Comparison of ENCODE assay signal across 9 cellular contexts in the genomic region with DNA sequence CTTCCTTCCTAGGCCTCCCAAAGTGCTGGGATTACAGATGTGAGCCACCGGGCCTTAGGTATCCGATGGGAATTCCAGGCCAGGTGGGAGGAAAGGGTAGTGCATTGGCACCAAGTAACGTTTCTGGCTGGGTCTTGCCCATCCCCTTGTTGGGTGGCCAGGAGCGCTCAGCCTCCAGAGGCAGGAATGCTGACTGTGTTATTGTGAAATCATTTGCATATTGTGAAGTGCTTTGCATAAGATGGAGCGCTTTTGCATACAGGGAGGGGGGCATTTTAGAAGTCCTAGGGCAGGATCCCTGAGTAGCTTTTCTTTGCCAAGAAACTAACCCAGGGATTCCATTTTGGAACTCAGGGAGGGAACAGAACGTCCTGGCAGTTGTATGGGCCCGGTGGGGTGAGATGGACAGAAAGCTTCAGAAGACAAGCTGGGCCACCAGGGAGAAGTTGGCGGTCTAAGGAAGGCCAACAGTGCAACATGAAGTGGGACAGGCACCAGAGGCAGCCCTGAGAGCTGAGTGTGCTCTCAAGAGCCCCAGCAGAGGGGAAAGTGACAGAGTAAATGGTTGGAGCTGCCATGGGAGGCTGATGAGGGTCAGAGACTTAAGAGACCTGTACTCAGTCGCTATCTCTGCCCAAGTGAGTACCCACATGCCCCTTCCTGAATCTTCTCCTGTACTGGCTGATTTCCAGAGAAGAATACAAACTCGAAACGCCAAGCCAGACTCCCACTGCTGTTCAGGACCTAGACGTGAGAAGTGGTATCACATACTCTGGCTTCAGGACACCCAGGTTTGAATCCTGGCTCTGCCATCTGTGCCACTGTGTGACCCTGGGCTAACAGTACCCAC. TPM values are rescaled to one million over a fixed set of nuclear protein-coding genes. Genes with fewer than 3 reads are reported as not detected.
DNase-seq lines count a peak whose midpoint lies in the region; ATAC-seq and TF ChIP-seq lines count a peak whose summit lies in the region.
"Had no signal": no experiment of that assay in that cellular context is flagged by ENCODE, and none has a peak within 500 bp of the region (broad histone marks: within the 10 kb centered on the region; RNA-seq: fewer than 3 reads in every experiment).

No MANE protein-coding gene starts in this region.

- peak; percentile 38 for DNase-seq in GM23248
- peak; percentile 24 for DNase-seq in fibroblast of peridontal ligament (ENCODE audit: extremely low read depth)
- DNase-seq in retinal pigment epithelial cell (ENCODE audit: low read depth): no peak
- no peak for DNase-seq in D341Med (ENCODE audit: low spot score)

- H3K9me2 ChIP-seq in GM23248 (ENCODE audit: insufficient read depth): no peaks in the 10 kb centered on the region
- no peaks in the 10 kb centered on the region for H3K9me2 ChIP-seq in SU-DHL-6 (replicated peaks; ENCODE audit: insufficient read depth, low read length)

- H3K9me3 ChIP-seq in GM23248 (ENCODE audit: low read depth): no peaks in the 10 kb centered on the region
- no peaks in the 10 kb centered on the region for H3K9me3 ChIP-seq in SU-DHL-6 (ENCODE audit: insufficient read depth, low read length)

- H4K20me1 ChIP-seq in GM23248 (ENCODE audit: insufficient read depth) (no peaks in the 10 kb centered on the region), SU-DHL-6 (ENCODE audit: low read depth, low read length) (no peaks in the 10 kb centered on the region)

- H3K27ac ChIP-seq in GM23248 (peak overlapping the region; percentile 100), SU-DHL-6 (ENCODE audit: low read depth, low read length) (peak overlapping the region; percentile 82)

- WGBS in GM23248 (ENCODE audit: low coverage in 1 of 2, low lambda C conversion rate in 2 of 2, missing lambda C conversion rate in 2 of 2), 2 experiments: 41 to 43% methylated on average over 12 of the region's 12 CpGs

- H3K36me3 ChIP-seq in GM23248 (ENCODE audit: low read depth) (no peaks in the 10 kb centered on the region), SU-DHL-6 (ENCODE audit: low read length) (no peaks in the 10 kb centered on the region)

- ATAC-seq in GM18861 (IDR thresholded peaks at IDR 0.05; ENCODE audit: unreplicated experiment) (no peak), HG03378 (IDR thresholded peaks at IDR 0.05; ENCODE audit: unreplicated experiment) (no peak), GM19395 (IDR thresholded peaks at IDR 0.05; ENCODE audit: unreplicated experiment) (no peak)

- peak overlapping the region; percentile 100 for H3K9ac ChIP-seq in GM23248
- H3K9ac ChIP-seq in SU-DHL-6 (ENCODE audit: low read length): peak overlapping the region; percentile 68

- H3K27me3 ChIP-seq in GM23248 (replicated peaks; ENCODE audit: insufficient read depth): no peaks in the 10 kb centered on the region
- H3K27me3 ChIP-seq in SU-DHL-6 (ENCODE audit: low read length): no peaks in the 10 kb centered on the region

- H3K4me2 ChIP-seq in GM23248 (ENCODE audit: unreplicated experiment) (peak overlapping the region; percentile 97), SU-DHL-6 (ENCODE audit: low read depth, low read length, poor library complexity, severe bottlenecking) (peak overlapping the region; percentile 89)

- H3K4me3 ChIP-seq in GM23248: peak overlapping the region; percentile 81
- peak overlapping the region; percentile 67 for H3K4me3 ChIP-seq in SU-DHL-6 (ENCODE audit: insufficient read depth, low read length, poor library complexity, severe bottlenecking)
- H3K4me3 ChIP-seq in retinal pigment epithelial cell (ENCODE audit: low read length): peak overlapping the region; percentile 69

- H3K4me1 ChIP-seq in GM23248 (ENCODE audit: insufficient read depth): peaks cover 29% of the 10 kb centered on the region

- TF ChIP-seq CTCF in SU-DHL-6 (IDR thresholded peaks at IDR 0.05; ENCODE audit: insufficient read depth, low read length, poor library complexity, severe bottlenecking) (no peak), retinal pigment epithelial cell (conservative IDR thresholded peaks at IDR 0.05; ENCODE audit: low read depth, low read length) (no peak)

- H2AFZ ChIP-seq in GM23248 (peak overlapping the region; percentile 85), SU-DHL-6 (ENCODE audit: low read depth, low read length, severe bottlenecking) (peak overlapping the region; percentile 36)

- in situ Hi-C loops in GM23248 (cut with MboI): no loop called here

- H3K79me2 ChIP-seq in GM23248 (ENCODE audit: insufficient read depth): peaks cover 36% of the 10 kb centered on the region
- H3K79me2 ChIP-seq in SU-DHL-6 (ENCODE audit: insufficient read depth, low read length): no peaks in the 10 kb centered on the region

- H3F3A ChIP-seq in GM23248 (ENCODE audit: insufficient read depth): peaks cover 31% of the 10 kb centered on the region
- H3F3A ChIP-seq in SU-DHL-6 (ENCODE audit: insufficient read depth): peaks cover 28% of the 10 kb centered on the region

RNA-seq across cellular contexts. Expression of gene SLC39A13, which starts 1.3 kb away (rescaled TPM):
- 183 and 189 TPM in 2 replicates for total RNA-seq in GM23248 (2014; rRNA removed; shearing (Covaris generic))
- 175 and 183 TPM in 2 replicates for polyA plus RNA-seq in GM23248 (2016; fragmentation: Nextera tagmentation; extraction: Ambion mirVana)

RNA-seq across cellular contexts. Expression of gene PSMC3, which starts 19.1 kb away (rescaled TPM):
- 139 and 151 TPM in 2 replicates for total RNA-seq in GM23248 (2014; rRNA removed; shearing (Covaris generic))
- polyA plus RNA-seq in GM23248 (2016; fragmentation: Nextera tagmentation; extraction: Ambion mirVana): 212 and 220 TPM in 2 replicates

RNA-seq across cellular contexts. Expression of gene SPI1, which starts 28.8 kb away (rescaled TPM):
- total RNA-seq in GM23248 (2014; rRNA removed; shearing (Covaris generic)): not detected in 2 replicates
- 0.30 TPM in 1 of 2 replicates, not detected in the other for polyA plus RNA-seq in GM23248 (2016; fragmentation: Nextera tagmentation; extraction: Ambion mirVana)
- total RNA-seq: T-helper 1 cell treated with Interleukin-12 subunit alpha and Interleukin-12 subunit beta and Interleukin-4 antibody, amounts not matched to agents 30 ng/mL and 1 ng/mL, for 36 hours had no signal

RNA-seq across cellular contexts. Expression of gene RAPSN, which starts 41.8 kb away (rescaled TPM):
- 0.13 and 0.22 TPM in 2 replicates for total RNA-seq in GM23248 (2014; rRNA removed; shearing (Covaris generic))
- polyA plus RNA-seq in GM23248 (2016; fragmentation: Nextera tagmentation; extraction: Ambion mirVana): 0.11 TPM in 1 of 2 replicates, not detected in the other

RNA-seq across cellular contexts. Expression of gene MYBPC3, which starts 54.6 kb away (rescaled TPM):
- total RNA-seq in GM23248 (2014; rRNA removed; shearing (Covaris generic)): not detected in 2 replicates
- polyA plus RNA-seq in GM23248 (2016; fragmentation: Nextera tagmentation; extraction: Ambion mirVana): 0.08 TPM in 1 of 2 replicates, not detected in the other
- total RNA-seq: T-helper 1 cell treated with Interleukin-12 subunit alpha and Interleukin-12 subunit beta and Interleukin-4 antibody, amounts not matched to agents 30 ng/mL and 1 ng/mL, for 36 hours had no signal

Comparison
In these comparisons a context has a peak if more than half of its experiments do, and no peak if none do; other contexts are left out.
1. DNase-seq: peak in GM23248 (single experiment) and fibroblast of peridontal ligament (single experiment); none in retinal pigment epithelial cell (single experiment) and D341Med (single experiment).
2. Peak in every context shown above with its lines, with median percentiles within 50 percentile points of each other: H3K4me3 ChIP-seq.